ENCODE assay signal across 8 cellular contexts in the genomic region with DNA sequence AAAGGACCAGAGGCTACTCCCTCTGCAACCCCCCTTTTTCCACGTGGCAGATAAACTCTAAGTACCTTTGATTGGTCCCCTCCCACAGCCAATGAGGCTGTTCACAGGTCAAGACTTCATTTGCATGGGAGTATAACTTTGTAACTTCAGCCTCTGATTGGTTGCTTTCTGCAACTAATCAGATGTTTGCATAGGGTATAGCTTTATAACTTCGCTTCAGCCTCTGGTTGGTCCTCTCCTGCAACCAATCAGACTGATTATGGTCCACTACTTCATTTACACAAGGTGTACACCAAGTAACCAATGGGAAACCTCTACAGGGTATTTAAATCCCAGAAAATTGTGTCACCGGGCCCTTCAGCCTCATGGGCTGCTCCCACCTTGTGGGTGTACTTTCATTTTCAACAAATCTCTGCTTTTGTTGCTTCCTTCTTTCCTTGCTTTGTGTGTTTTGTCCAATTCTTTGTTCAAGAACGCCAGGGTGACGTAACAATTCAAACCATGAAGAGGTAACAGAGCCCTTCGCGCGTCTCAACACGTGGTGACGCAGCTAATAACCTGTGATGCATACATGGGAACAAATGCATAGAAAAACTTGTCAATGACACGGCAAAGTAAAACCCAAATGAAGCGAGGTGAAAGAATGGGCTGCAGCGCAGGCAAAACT. TPM values are rescaled to one million over a fixed set of nuclear protein-coding genes. Genes with fewer than 3 reads are reported as not detected.
A peak's percentile ranks its signal among the peaks of the same experiment; 100 is the strongest.
DNase-seq lines count a peak whose midpoint lies in the region; ATAC-seq and TF ChIP-seq lines count a peak whose summit lies in the region.

No MANE protein-coding gene starts in this region.

- H3K27ac ChIP-seq in endodermal cell (ENCODE audit: low read depth, low read length): no peak overlapping the region

- no peak overlapping the region for H3K9ac ChIP-seq in endodermal cell (ENCODE audit: extremely low read depth, low read length, poor library complexity, severe bottlenecking)

- TF ChIP-seq CTCF in endodermal cell (conservative IDR thresholded peaks at IDR 0.05) (no peak), retinal pigment epithelial cell (conservative IDR thresholded peaks at IDR 0.05; ENCODE audit: low read depth, low read length) (no peak)

- H3K4me3 Mint-ChIP-seq in endodermal cell: peak overlapping the region; percentile 58

- no peaks in the 10 kb centered on the region for H3K9me3 ChIP-seq in endodermal cell (ENCODE audit: control insufficient read depth, low read length)

- H3K9me3 Mint-ChIP-seq in endodermal cell: peaks cover 12% of the 10 kb centered on the region

- ATAC-seq in GM21526 (IDR thresholded peaks at IDR 0.05; ENCODE audit: low FRiP score, unreplicated experiment): no peak
- no peak for ATAC-seq in HG03025 (IDR thresholded peaks at IDR 0.05; ENCODE audit: low FRiP score, unreplicated experiment)
- ATAC-seq in left colon: no peak

- peaks cover 32% of the 10 kb centered on the region for H3K36me3 Mint-ChIP-seq in endodermal cell (ENCODE audit: low read depth)

- DNase-seq in NCI-H82 (lab: John Stamatoyannopoulos, UW) (peak; percentile 34), NCI-H82 treated with DMSO at 0.1 percent for 48 hours (lab: John Stamatoyannopoulos, UW; ENCODE audit: unreplicated experiment) (no peak), SHP77 treated with DMSO at 0.1 percent for 48 hours (lab: John Stamatoyannopoulos, UW) (peak; percentile 32), endodermal cell (no peak), retinal pigment epithelial cell (ENCODE audit: low read depth) (no peak), left colon (no peak)

- H3K27me3 Mint-ChIP-seq in endodermal cell (ENCODE audit: insufficient read depth): peaks cover 25% of the 10 kb centered on the region

- no peaks in the 10 kb centered on the region for H3K27me3 ChIP-seq in endodermal cell (ENCODE audit: control insufficient read depth, insufficient read depth, low read length, poor library complexity, severe bottlenecking)

- H3K4me3 ChIP-seq in endodermal cell (ENCODE audit: low read length) (no peak overlapping the region), retinal pigment epithelial cell (ENCODE audit: low read length) (peak overlapping the region; percentile 67)

- intact Hi-C loops in left colon (cut with DNase I, micrococcal nuclease): no loop called here

- 93 to 95% methylated on average over 12 to 13 of the region's 13 CpGs for WGBS in endodermal cell (ENCODE audit: insufficient coverage in 1 of 2, insufficient read length in 1 of 2), 2 experiments

- no peaks in the 10 kb centered on the region for H3K4me1 Mint-ChIP-seq in endodermal cell

- H3K36me3 ChIP-seq in endodermal cell (ENCODE audit: control insufficient read depth, insufficient read depth, low read length): peaks cover 48% of the 10 kb centered on the region

- H3K27ac Mint-ChIP-seq in endodermal cell: no peak overlapping the region

- no peaks in the 10 kb centered on the region for H3K4me1 ChIP-seq in endodermal cell (ENCODE audit: control insufficient read depth, insufficient read depth, low read length)

RNA-seq across cellular contexts. Expression of a gene that starts 47.2 kb away (rescaled TPM):
- total RNA-seq in endodermal cell: 10 to 100 TPM; 37.1 to 61.0 TPM
- 36.9 TPM for polyA plus RNA-seq in endodermal cell (2013, experiment 1 of 2)
- polyA plus RNA-seq in endodermal cell (2013, experiment 2 of 2): 35.9 TPM
- 10 to 100 TPM; 67.8 to 69.6 TPM for total RNA-seq in left colon

Comparison
In these comparisons a context has a peak if more than half of its experiments do, and no peak if none do; other contexts are left out.
1. DNase-seq: peak in NCI-H82 (single experiment) and SHP77 treated with DMSO at 0.1 percent for 48 hours (single experiment); none in NCI-H82 treated with DMSO at 0.1 percent for 48 hours (single experiment), endodermal cell (single experiment), retinal pigment epithelial cell (single experiment) and left colon (0 of 2).